12 cellular contexts compared by ENCODE assay signal in the genomic region with DNA sequence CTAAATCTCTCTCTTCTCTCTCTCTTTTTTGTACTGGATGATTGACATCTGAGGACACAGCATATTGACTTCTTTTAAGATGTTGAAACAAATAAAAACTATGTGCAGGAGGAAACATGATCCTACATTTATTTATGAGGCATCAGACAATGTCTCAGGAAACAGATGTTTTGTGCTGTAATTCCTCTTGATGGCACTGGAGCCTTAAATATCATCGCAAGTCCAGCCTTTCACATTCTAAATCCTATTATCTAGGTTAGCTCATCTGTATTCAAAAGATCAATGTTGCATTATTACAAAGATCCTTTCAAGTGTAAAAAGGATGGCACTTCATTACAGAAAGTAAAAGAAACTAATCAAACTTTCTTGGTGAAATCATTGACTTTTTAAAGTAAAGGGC.
DNase-seq lines count a peak whose midpoint lies in the region; ATAC-seq and TF ChIP-seq lines count a peak whose summit lies in the region.
"Had no signal": no experiment of that assay in that cellular context is flagged by ENCODE, and none has a peak within 500 bp of the region (broad histone marks: within the 10 kb centered on the region; RNA-seq: fewer than 3 reads in every experiment).

No MANE protein-coding gene starts in this region.

- TF ChIP-seq CTCF in cardiac muscle cell (IDR thresholded peaks at IDR 0.05; ENCODE audit: low read depth, low read length) (peak; percentile 2), epithelial cell of esophagus (IDR thresholded peaks at IDR 0.05; ENCODE audit: insufficient read depth, low read depth, low read length, missing control alignments) (peak; percentile 32)

- peaks cover 71% of the 10 kb centered on the region for H3K27me3 Mint-ChIP-seq in activated T-cell treated with anti-CD3 and anti-CD28 coated beads, Interleukin-2, amount 50 U/mL, for 24 hours

- intact Hi-C loops in Right ventricle myocardium superior (cut with DNase I): loop anchor here (5.0 to 10.0 kb wide), 2 partner anchors 933 to 1646 kb away; no protein-coding TSS in a partner anchor

- H3K27ac ChIP-seq in cardiac muscle cell: no peak overlapping the region

- no peaks in the 10 kb centered on the region for H3K36me3 Mint-ChIP-seq in activated T-cell treated with anti-CD3 and anti-CD28 coated beads, Interleukin-2, amount 50 U/mL, for 24 hours (ENCODE audit: low read depth)

- no peaks in the 10 kb centered on the region for H3K36me3 ChIP-seq in cardiac muscle cell

- H3K9me3 Mint-ChIP-seq in activated T-cell treated with anti-CD3 and anti-CD28 coated beads, Interleukin-2, amount 50 U/mL, for 24 hours: no peaks in the 10 kb centered on the region

- no peak overlapping the region for H3K4me3 Mint-ChIP-seq in activated T-cell treated with anti-CD3 and anti-CD28 coated beads, Interleukin-2, amount 50 U/mL, for 24 hours

- H3K27me3 ChIP-seq in cardiac muscle cell: peaks cover 28% of the 10 kb centered on the region

- no peaks in the 10 kb centered on the region for H3K9me3 ChIP-seq in cardiac muscle cell (ENCODE audit: low read depth)

- DNase-seq in cardiac muscle cell (ENCODE audit: low read depth in 1 of 2, low spot score in 1 of 2): peak in 1 of 2 donors; percentile 29
- no peak for DNase-seq in Right ventricle myocardium superior
- DNase-seq in NCI-H82 treated with DMSO at 0.1 percent for 48 hours (lab: John Stamatoyannopoulos, UW; ENCODE audit: unreplicated experiment): peak; percentile 73
- DNase-seq in epithelial cell of esophagus (ENCODE audit: low read depth): peak; percentile 49
- no peak for DNase-seq in stimulated activated CD4-positive, alpha-beta T cell treated with anti-CD3 and anti-CD28 coated beads, Interleukin-4, amount 100 ng/mL, for 1 hour
- no peak for DNase-seq in activated T-cell treated with anti-CD3 and anti-CD28 coated beads, Interleukin-2, amount 50 U/mL, for 24 hours
- DNase-seq: C1 segment of cervical spinal cord; central memory CD4-positive, alpha-beta T cell; islet precursor cell; right cardiac atrium had no signal

- peaks cover 3% of the 10 kb centered on the region for H3K4me1 ChIP-seq in cardiac muscle cell (ENCODE audit: low read depth)

- H3K4me1 Mint-ChIP-seq in activated T-cell treated with anti-CD3 and anti-CD28 coated beads, Interleukin-2, amount 50 U/mL, for 24 hours (ENCODE audit: low read depth): peaks cover 30% of the 10 kb centered on the region

- ATAC-seq in Right ventricle myocardium superior (ENCODE audit: poor library complexity): no peak
- no peak for ATAC-seq in GM21723 (IDR thresholded peaks at IDR 0.05; ENCODE audit: unreplicated experiment)
- ATAC-seq in GM19328 (IDR thresholded peaks at IDR 0.05; ENCODE audit: unreplicated experiment): no peak
- ATAC-seq: right cardiac atrium had no signal

- H3K4me3 ChIP-seq in cardiac muscle cell: no peak overlapping the region
- no peak overlapping the region for H3K4me3 ChIP-seq in epithelial cell of esophagus (ENCODE audit: low read length)

- H3K27ac Mint-ChIP-seq in activated T-cell treated with anti-CD3 and anti-CD28 coated beads, Interleukin-2, amount 50 U/mL, for 24 hours: no peak overlapping the region

Comparison
In these comparisons a context has a peak if more than half of its experiments do, and no peak if none do; other contexts are left out.
1. DNase-seq: peak in NCI-H82 treated with DMSO at 0.1 percent for 48 hours (single experiment) and epithelial cell of esophagus (single experiment); none in Right ventricle myocardium superior (single experiment), stimulated activated CD4-positive, alpha-beta T cell treated with anti-CD3 and anti-CD28 coated beads, Interleukin-4, amount 100 ng/mL, for 1 hour (single experiment) and activated T-cell treated with anti-CD3 and anti-CD28 coated beads, Interleukin-2, amount 50 U/mL, for 24 hours (single experiment).